In the genomic region with DNA sequence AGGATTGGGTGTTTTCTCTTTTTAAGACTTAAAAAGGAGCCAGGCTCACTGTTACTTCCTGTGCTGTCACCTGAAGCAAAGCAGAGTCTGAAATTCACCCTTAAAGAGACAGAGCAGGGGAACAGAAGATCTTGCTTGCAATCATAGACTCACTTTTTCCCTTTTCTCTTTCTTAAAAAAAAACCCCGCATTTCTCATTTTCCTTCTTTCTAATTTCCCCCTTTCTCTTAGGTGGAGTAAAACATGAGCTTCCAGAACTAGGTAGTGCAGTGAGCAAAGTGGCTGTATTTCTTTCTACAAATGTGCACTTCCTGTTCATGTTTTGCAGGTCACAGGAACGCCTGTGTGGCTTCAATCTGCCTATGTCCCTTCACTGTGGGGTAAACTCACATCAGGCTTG, we compare ENCODE assay signal across 14 cellular contexts.
DNase-seq lines count a peak whose midpoint lies in the region; ATAC-seq, FAIRE-seq and TF ChIP-seq lines count a peak whose summit lies in the region.
"Had no signal": no experiment of that assay in that cellular context is flagged by ENCODE, and none has a peak within 500 bp of the region (broad histone marks: within the 10 kb centered on the region; RNA-seq: fewer than 3 reads in every experiment).

No MANE protein-coding gene starts in this region.

- TF ChIP-seq CTCF in natural killer cell (IDR thresholded peaks at IDR 0.05) (no peak), vagina (IDR thresholded peaks at IDR 0.05) (no peak), gastrocnemius medialis (IDR thresholded peaks at IDR 0.05 in 4 of 5, conservative IDR thresholded peaks at IDR 0.05 in 1 of 5) (no peak)

- no peaks in the 10 kb centered on the region for H3K4me1 Mint-ChIP-seq in activated CD4-positive, alpha-beta memory T cell treated with anti-CD3 and anti-CD28 coated beads for 36 hours (ENCODE audit: low read depth)
- H3K4me1 Mint-ChIP-seq in natural killer cell: peaks cover 0 to 14% of the 10 kb centered on the region in 2 donors

- H3K36me3 ChIP-seq in vagina: no peaks in the 10 kb centered on the region
- no peaks in the 10 kb centered on the region for H3K36me3 ChIP-seq in gastrocnemius medialis
- H3K36me3 ChIP-seq: suprapubic skin had no signal

- peaks cover 4% of the 10 kb centered on the region for H3K9me3 ChIP-seq in vagina
- H3K9me3 ChIP-seq in gastrocnemius medialis: no peaks in the 10 kb centered on the region
- H3K9me3 ChIP-seq: suprapubic skin had no signal

- no peak for TF ChIP-seq POLR2A in GM12891 (IDR thresholded peaks at IDR 0.05; ENCODE audit: low read depth, low read length)
- no peak for TF ChIP-seq POLR2A in vagina (IDR thresholded peaks at IDR 0.05)
- TF ChIP-seq POLR2A in gastrocnemius medialis (IDR thresholded peaks at IDR 0.05): no peak

- ATAC-seq in GM21576 (IDR thresholded peaks at IDR 0.05; ENCODE audit: unreplicated experiment) (peak; percentile 54), natural killer cell (peak; percentile 69 to 88 (median 85)), gastrocnemius medialis (no peak)
- ATAC-seq: right cardiac atrium, SK-N-SH treated with all-trans-retinoic acid at 6 μM for 48 hours had no signal

- no peaks in the 10 kb centered on the region for H3K9me3 Mint-ChIP-seq in activated CD4-positive, alpha-beta memory T cell treated with anti-CD3 and anti-CD28 coated beads for 36 hours
- H3K9me3 Mint-ChIP-seq in natural killer cell: no peaks in the 10 kb centered on the region

- peak; percentile 75 for FAIRE-seq in GM12891 (lab: Jason Lieb, UNC)

- no peaks in the 10 kb centered on the region for H3K36me3 Mint-ChIP-seq in activated CD4-positive, alpha-beta memory T cell treated with anti-CD3 and anti-CD28 coated beads for 36 hours
- H3K36me3 Mint-ChIP-seq in natural killer cell: no peaks in the 10 kb centered on the region

- no peak for DNase-seq in GM12891 (ENCODE audit: insufficient read length, low spot score)
- DNase-seq in activated CD4-positive, alpha-beta memory T cell treated with anti-CD3 and anti-CD28 coated beads for 36 hours: no peak
- DNase-seq in natural killer cell: no peak
- no peak for DNase-seq in vagina (ENCODE audit: extremely low spot score in 2 of 2)
- DNase-seq in iPS-NIHi11 (ENCODE audit: low spot score): no peak
- no peak for DNase-seq in gastrocnemius medialis
- DNase-seq: activated CD4-positive, alpha-beta T cell treated with anti-CD3 and anti-CD28 coated beads for 4 hours; islet precursor cell; NCI-H187 treated with DMSO at 0.1 percent for 48 hours; right cardiac atrium had no signal

- in situ Hi-C loops in gastrocnemius medialis (cut with MboI; ENCODE audit: low sequenced_read_pairs in 4 of 4): no loop called here

- CTCF ChIA-PET in activated CD4-positive, alpha-beta memory T cell treated with anti-CD3 and anti-CD28 coated beads for 36 hours (lab: Charles Lee): no interaction called here

- H3K4me1 ChIP-seq in vagina (no peaks in the 10 kb centered on the region), gastrocnemius medialis (no peaks in the 10 kb centered on the region)

- no peak overlapping the region for H3K4me3 ChIP-seq in vagina
- no peak overlapping the region for H3K4me3 ChIP-seq in gastrocnemius medialis
- H3K4me3 ChIP-seq: suprapubic skin had no signal

- no peak overlapping the region for H3K4me3 Mint-ChIP-seq in activated CD4-positive, alpha-beta memory T cell treated with anti-CD3 and anti-CD28 coated beads for 36 hours
- peak overlapping the region; percentile 38 for H3K4me3 Mint-ChIP-seq in natural killer cell
- H3K4me3 Mint-ChIP-seq: dendritic cell treated with granulocyte-macrophage colony-stimulating factor and Interleukin-4, amounts not matched to agents 40 ng/mL and 50 ng/mL, for 4 days had no signal

- no peaks in the 10 kb centered on the region for H3K27me3 Mint-ChIP-seq in activated CD4-positive, alpha-beta memory T cell treated with anti-CD3 and anti-CD28 coated beads for 36 hours
- H3K27me3 Mint-ChIP-seq in natural killer cell (ENCODE audit: low read depth in 2 of 2): no peaks in the 10 kb centered on the region

- H3K27me3 ChIP-seq in vagina (no peaks in the 10 kb centered on the region), gastrocnemius medialis (no peaks in the 10 kb centered on the region)
- H3K27me3 ChIP-seq: suprapubic skin had no signal

- peak overlapping the region; percentile 11 for H3K27ac Mint-ChIP-seq in activated CD4-positive, alpha-beta memory T cell treated with anti-CD3 and anti-CD28 coated beads for 36 hours
- H3K27ac Mint-ChIP-seq in natural killer cell: peak overlapping the region; percentile 14 to 68
- H3K27ac Mint-ChIP-seq: dendritic cell treated with granulocyte-macrophage colony-stimulating factor and Interleukin-4, amounts not matched to agents 40 ng/mL and 50 ng/mL, for 4 days had no signal

- intact Hi-C loops in activated CD4-positive, alpha-beta memory T cell treated with anti-CD3 and anti-CD28 coated beads for 36 hours (cut with micrococcal nuclease): loop anchor here (5.0 kb wide), 1 partner anchor 590 kb away; a partner anchor contains a TSS
- intact Hi-C loops in natural killer cell (cut with micrococcal nuclease) (no loop called here), vagina (cut with DNase I) (no loop called here), gastrocnemius medialis (cut with DNase I; ENCODE audit: low total_unique reads) (no loop called here)

- POLR2A ChIA-PET in activated CD4-positive, alpha-beta memory T cell treated with anti-CD3 and anti-CD28 coated beads for 36 hours (lab: Charles Lee): no interaction called here

- no peak overlapping the region for H3K27ac ChIP-seq in vagina
- no peak overlapping the region for H3K27ac ChIP-seq in gastrocnemius medialis
- H3K27ac ChIP-seq: suprapubic skin had no signal

TF ChIP-seq in GM12891, 5 proteins besides CTCF, POLR2A, EP300 and RAD21:
- TF ChIP-seq PAX5 (IDR thresholded peaks at IDR 0.05; ENCODE audit: insufficient read depth, low read length, severe bottlenecking) (no peak), SPI1 (IDR thresholded peaks at IDR 0.05; ENCODE audit: low read depth, low read length) (peak; percentile 49)

Comparison
In these comparisons a context has a peak if more than half of its experiments do, and no peak if none do; other contexts are left out.
1. ATAC-seq: peak in GM21576 (single experiment) and natural killer cell (3 of 3); none in gastrocnemius medialis (0 of 2).